8 cellular contexts compared by ENCODE assay signal in genomic region chr1:50976890-50977574, GRCh38. TPM values are rescaled to one million over a fixed set of nuclear protein-coding genes. Genes with fewer than 3 reads are reported as not detected.
A peak's percentile ranks its signal among the peaks of the same experiment; 100 is the strongest.
DNase-seq lines count a peak whose midpoint lies in the region; ATAC-seq and TF ChIP-seq lines count a peak whose summit lies in the region.

No MANE protein-coding gene starts in this region.

- peak; percentile 41 to 44 for ATAC-seq in activated CD4-positive, CD25-positive, alpha-beta regulatory T cell treated with anti-CD3 and anti-CD28 coated beads, Interleukin-2, amount 50 U/mL, for 24 hours
- peak; percentile 50 to 65 (median 60) for ATAC-seq in right lobe of liver

- H3K4me3 ChIP-seq in GM23248 (peak overlapping the region; percentile 82), coronary artery (peak overlapping the region; percentile 92), right lobe of liver (peak overlapping the region; percentile 80 to 88 (median 81)), thymus (ENCODE audit: low read length) (peak overlapping the region; percentile 80)

- peak overlapping the region; percentile 98 for H3K9ac ChIP-seq in GM23248

- H2AFZ ChIP-seq in GM23248, result peak overlapping the region; percentile 95

- peaks cover 56% of the 10 kb centered on the region for H3K79me2 ChIP-seq in GM23248 (ENCODE audit: insufficient read depth)

- H3K27me3 ChIP-seq in GM23248 (replicated peaks; ENCODE audit: insufficient read depth), result no peaks in the 10 kb centered on the region
- no peaks in the 10 kb centered on the region for H3K27me3 ChIP-seq in right lobe of liver
- no peaks in the 10 kb centered on the region for H3K27me3 ChIP-seq in thymus (ENCODE audit: control insufficient read depth, insufficient read depth)

- H4K20me1 ChIP-seq in GM23248 (ENCODE audit: insufficient read depth), result no peaks in the 10 kb centered on the region

- TF ChIP-seq CTCF in coronary artery (IDR thresholded peaks at IDR 0.05), result no peak
- no peak for TF ChIP-seq CTCF in right lobe of liver (IDR thresholded peaks at IDR 0.05)

- in situ Hi-C loops in GM23248 (cut with MboI), result no loop called here

- intact Hi-C loops in right lobe of liver (cut with DNase I), result no loop called here

- no peak for TF ChIP-seq POLR2A in right lobe of liver (IDR thresholded peaks at IDR 0.05)

- H3K4me1 ChIP-seq in GM23248 (ENCODE audit: insufficient read depth), result peaks cover 37% of the 10 kb centered on the region
- H3K4me1 ChIP-seq in right lobe of liver, result peaks cover 0 to 12% (median 3%) of the 10 kb centered on the region in 4 donors
- peaks cover 4% of the 10 kb centered on the region for H3K4me1 ChIP-seq in thymus (ENCODE audit: control insufficient read depth, insufficient read depth, low read length)

- H3K4me2 ChIP-seq in GM23248 (ENCODE audit: unreplicated experiment), result peak overlapping the region; percentile 87

- H3K27ac ChIP-seq in GM23248 (peak overlapping the region; percentile 83), KOPT-K1 (ENCODE audit: low read depth, low read length, poor library complexity, severe bottlenecking) (peak overlapping the region; percentile 75), coronary artery (peak overlapping the region; percentile 98), right lobe of liver (peak overlapping the region; percentile 87 to 93 (median 90)), thymus (ENCODE audit: low read depth) (peak overlapping the region; percentile 88)

- H3K9me3 ChIP-seq in GM23248 (ENCODE audit: low read depth) (no peaks in the 10 kb centered on the region), KOPT-K1 (ENCODE audit: insufficient read depth, low read length, poor library complexity, severe bottlenecking) (no peaks in the 10 kb centered on the region), right lobe of liver (no peaks in the 10 kb centered on the region), thymus (ENCODE audit: control insufficient read depth) (no peaks in the 10 kb centered on the region)

- WGBS in GM23248 (ENCODE audit: low coverage in 1 of 2, low lambda C conversion rate in 2 of 2, missing lambda C conversion rate in 2 of 2), 2 experiments, result 3 to 5% methylated on average over 26 of the region's 26 CpGs
- 1% methylated on average over 22 of the region's 26 CpGs for WGBS in right lobe of liver (ENCODE audit: insufficient coverage, low coverage, low lambda C conversion rate, missing lambda C conversion rate)
- 2% methylated on average over 26 of the region's 26 CpGs for WGBS in thymus

- H3K9me2 ChIP-seq in GM23248 (ENCODE audit: insufficient read depth), result no peaks in the 10 kb centered on the region

- no peaks in the 10 kb centered on the region for H3K36me3 ChIP-seq in GM23248 (ENCODE audit: low read depth)
- peaks cover 29% of the 10 kb centered on the region for H3K36me3 ChIP-seq in KOPT-K1 (ENCODE audit: insufficient read depth, low read length)
- no peaks in the 10 kb centered on the region for H3K36me3 ChIP-seq in right lobe of liver
- H3K36me3 ChIP-seq in thymus (ENCODE audit: control insufficient read depth, insufficient read depth), result no peaks in the 10 kb centered on the region

- peaks cover 7% of the 10 kb centered on the region; the same call in 1 of the 2 replicates for H3F3A ChIP-seq in GM23248 (ENCODE audit: insufficient read depth)

- DNase-seq in activated CD4-positive, CD25-positive, alpha-beta regulatory T cell (lab: John Stamatoyannopoulos, UW), result no peak
- DNase-seq in GM23248, result peak; percentile 80
- peak; percentile 33 for DNase-seq in SW480 (ENCODE audit: low spot score)
- DNase-seq in coronary artery (ENCODE audit: low spot score), result peak; percentile 76
- DNase-seq in right lobe of liver, result peak in 1 of 3 donors; percentile 51

RNA-seq across cellular contexts. Expression of gene CDKN2C, which starts 7.0 kb away (rescaled TPM):
- total RNA-seq in GM23248 (2014; rRNA removed; shearing (Covaris generic)), result 17.3 and 19.2 TPM in 2 replicates
- 11.7 and 12.6 TPM in 2 replicates for polyA plus RNA-seq in GM23248 (2016; fragmentation: Nextera tagmentation; extraction: Ambion mirVana)
- 1 to 10 TPM; 1.2 to 6.7 (median 3.1) TPM for total RNA-seq in right lobe of liver
- polyA plus RNA-seq in thymus, result 24.2 TPM

RNA-seq across cellular contexts. Expression of gene FAF1, which starts 17.0 kb away (rescaled TPM):
- total RNA-seq in GM23248 (2014; rRNA removed; shearing (Covaris generic)), result 49.1 and 53.9 TPM in 2 replicates
- polyA plus RNA-seq in GM23248 (2016; fragmentation: Nextera tagmentation; extraction: Ambion mirVana), result 7.2 and 9.5 TPM in 2 replicates
- 10 to 100 TPM; 24.1 to 32.4 (median 31.6) TPM for total RNA-seq in right lobe of liver
- 39.1 TPM for polyA plus RNA-seq in thymus

Comparison
In these comparisons a context has a peak if more than half of its experiments do, and no peak if none do; other contexts are left out.
1. DNase-seq: peak in GM23248 (single experiment), SW480 (single experiment) and coronary artery (single experiment); none in activated CD4-positive, CD25-positive, alpha-beta regulatory T cell (0 of 4).
2. Peak in every context shown above with its lines, with median percentiles within 50 percentile points of each other: H3K27ac ChIP-seq and H3K4me3 ChIP-seq.